1 cellular context compared by ENCODE assay signal in the genomic region with DNA sequence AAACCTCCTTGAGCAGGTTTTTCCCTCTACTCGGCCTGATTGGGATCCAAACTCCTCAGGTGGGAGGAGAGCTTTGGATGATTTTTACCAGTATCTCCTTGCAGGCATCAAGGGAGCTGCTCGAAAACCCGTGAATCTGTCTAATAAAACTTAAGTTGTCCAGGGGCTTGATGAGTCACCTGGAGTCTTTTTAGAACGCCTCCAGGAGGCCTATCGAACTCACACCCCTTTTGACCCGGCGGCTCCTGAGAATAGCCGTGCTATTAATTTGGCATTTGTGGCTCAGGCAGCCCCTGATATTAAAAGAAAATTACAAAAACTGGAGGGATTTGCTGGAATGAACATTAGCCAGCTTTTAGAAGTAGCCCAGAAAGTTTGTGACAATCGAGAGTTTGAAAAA.
TF ChIP-seq lines count a peak whose summit lies in the region.

No MANE protein-coding gene starts in this region.

TF ChIP-seq in GM23338, 12 proteins besides CTCF, POLR2A, EP300 and RAD21 (continued from another document):
- TF ChIP-seq, protein P1, sequence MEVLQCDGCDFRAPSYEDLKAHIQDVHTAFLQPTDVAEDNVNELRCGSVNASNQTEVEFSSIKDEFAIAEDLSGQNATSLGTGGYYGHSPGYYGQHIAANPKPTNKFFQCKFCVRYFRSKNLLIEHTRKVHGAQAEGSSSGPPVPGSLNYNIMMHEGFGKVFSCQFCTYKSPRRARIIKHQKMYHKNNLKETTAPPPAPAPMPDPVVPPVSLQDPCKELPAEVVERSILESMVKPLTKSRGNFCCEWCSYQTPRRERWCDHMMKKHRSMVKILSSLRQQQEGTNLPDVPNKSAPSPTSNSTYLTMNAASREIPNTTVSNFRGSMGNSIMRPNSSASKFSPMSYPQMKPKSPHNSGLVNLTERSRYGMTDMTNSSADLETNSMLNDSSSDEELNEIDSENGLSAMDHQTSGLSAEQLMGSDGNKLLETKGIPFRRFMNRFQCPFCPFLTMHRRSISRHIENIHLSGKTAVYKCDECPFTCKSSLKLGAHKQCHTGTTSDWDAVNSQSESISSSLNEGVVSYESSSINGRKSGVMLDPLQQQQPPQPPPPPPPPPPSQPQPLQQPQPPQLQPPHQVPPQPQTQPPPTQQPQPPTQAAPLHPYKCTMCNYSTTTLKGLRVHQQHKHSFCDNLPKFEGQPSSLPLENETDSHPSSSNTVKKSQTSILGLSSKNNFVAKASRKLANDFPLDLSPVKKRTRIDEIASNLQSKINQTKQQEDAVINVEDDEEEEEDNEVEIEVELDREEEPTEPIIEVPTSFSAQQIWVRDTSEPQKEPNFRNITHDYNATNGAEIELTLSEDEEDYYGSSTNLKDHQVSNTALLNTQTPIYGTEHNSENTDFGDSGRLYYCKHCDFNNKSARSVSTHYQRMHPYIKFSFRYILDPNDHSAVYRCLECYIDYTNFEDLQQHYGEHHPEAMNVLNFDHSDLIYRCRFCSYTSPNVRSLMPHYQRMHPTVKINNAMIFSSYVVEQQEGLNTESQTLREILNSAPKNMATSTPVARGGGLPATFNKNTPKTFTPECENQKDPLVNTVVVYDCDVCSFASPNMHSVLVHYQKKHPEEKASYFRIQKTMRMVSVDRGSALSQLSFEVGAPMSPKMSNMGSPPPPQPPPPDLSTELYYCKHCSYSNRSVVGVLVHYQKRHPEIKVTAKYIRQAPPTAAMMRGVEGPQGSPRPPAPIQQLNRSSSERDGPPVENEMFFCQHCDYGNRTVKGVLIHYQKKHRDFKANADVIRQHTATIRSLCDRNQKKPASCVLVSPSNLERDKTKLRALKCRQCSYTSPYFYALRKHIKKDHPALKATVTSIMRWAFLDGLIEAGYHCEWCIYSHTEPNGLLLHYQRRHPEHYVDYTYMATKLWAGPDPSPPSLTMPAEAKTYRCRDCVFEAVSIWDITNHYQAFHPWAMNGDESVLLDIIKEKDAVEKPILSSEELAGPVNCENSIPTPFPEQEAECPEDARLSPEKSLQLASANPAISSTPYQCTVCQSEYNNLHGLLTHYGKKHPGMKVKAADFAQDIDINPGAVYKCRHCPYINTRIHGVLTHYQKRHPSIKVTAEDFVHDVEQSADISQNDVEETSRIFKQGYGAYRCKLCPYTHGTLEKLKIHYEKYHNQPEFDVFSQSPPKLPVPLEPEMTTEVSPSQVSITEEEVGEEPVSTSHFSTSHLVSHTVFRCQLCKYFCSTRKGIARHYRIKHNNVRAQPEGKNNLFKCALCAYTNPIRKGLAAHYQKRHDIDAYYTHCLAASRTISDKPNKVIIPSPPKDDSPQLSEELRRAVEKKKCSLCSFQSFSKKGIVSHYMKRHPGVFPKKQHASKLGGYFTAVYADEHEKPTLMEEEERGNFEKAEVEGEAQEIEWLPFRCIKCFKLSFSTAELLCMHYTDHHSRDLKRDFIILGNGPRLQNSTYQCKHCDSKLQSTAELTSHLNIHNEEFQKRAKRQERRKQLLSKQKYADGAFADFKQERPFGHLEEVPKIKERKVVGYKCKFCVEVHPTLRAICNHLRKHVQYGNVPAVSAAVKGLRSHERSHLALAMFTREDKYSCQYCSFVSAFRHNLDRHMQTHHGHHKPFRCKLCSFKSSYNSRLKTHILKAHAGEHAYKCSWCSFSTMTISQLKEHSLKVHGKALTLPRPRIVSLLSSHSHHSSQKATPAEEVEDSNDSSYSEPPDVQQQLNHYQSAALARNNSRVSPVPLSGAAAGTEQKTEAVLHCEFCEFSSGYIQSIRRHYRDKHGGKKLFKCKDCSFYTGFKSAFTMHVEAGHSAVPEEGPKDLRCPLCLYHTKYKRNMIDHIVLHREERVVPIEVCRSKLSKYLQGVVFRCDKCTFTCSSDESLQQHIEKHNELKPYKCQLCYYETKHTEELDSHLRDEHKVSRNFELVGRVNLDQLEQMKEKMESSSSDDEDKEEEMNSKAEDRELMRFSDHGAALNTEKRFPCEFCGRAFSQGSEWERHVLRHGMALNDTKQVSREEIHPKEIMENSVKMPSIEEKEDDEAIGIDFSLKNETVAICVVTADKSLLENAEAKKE (CRISPR knock-in tag; IDR thresholded peaks at IDR 0.05) = no peak
- no peak for TF ChIP-seq ZNF114 (CRISPR knock-in tag; IDR thresholded peaks at IDR 0.05)
- no peak for TF ChIP-seq EZH2 (IDR thresholded peaks at IDR 0.05; ENCODE audit: low read depth, unreplicated experiment)
- no peak for TF ChIP-seq NANOG (IDR thresholded peaks at IDR 0.05; ENCODE audit: borderline replicate concordance)
- TF ChIP-seq CREB1 (CRISPR knock-in tag; IDR thresholded peaks at IDR 0.05; ENCODE audit: low read depth) = no peak
